21 cellular contexts compared by ENCODE assay signal in the genomic region with DNA sequence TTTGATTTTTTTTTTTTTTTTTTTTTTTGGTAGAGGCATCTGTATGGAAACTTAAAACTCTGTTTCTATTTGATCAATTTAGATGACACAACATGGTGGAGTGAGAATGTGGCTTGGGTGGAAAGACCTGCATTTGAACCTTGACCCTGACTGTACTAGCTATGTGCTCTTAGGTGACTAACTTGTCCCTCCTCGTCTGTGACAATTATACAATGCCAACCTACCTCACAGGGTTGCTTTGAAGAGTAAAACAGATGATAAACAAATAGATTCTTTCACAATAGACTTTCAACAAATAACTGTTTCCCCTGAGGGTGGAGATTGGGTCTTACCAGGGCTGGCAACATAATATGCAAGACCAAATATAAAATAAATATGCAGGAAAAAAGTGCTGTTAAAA.
DNase-seq lines count a peak whose midpoint lies in the region; ATAC-seq and TF ChIP-seq lines count a peak whose summit lies in the region.
"Had no signal": no experiment of that assay in that cellular context is flagged by ENCODE, and none has a peak within 500 bp of the region (broad histone marks: within the 10 kb centered on the region; RNA-seq: fewer than 3 reads in every experiment).

No MANE protein-coding gene starts in this region.

- H3K27ac Mint-ChIP-seq in WTC11 = no peak overlapping the region
- no peak overlapping the region for H3K27ac Mint-ChIP-seq in CD14-positive monocyte
- no peak overlapping the region for H3K27ac Mint-ChIP-seq in activated naive CD8-positive, alpha-beta T cell treated with anti-CD3 and anti-CD28 coated beads, Interleukin-2, amount 50 U/mL, for 24 hours
- H3K27ac Mint-ChIP-seq: CD4-positive, alpha-beta T cell; GM23338; H9; IgD-negative memory B cell had no signal

- POLR2A ChIA-PET in WTC11 (lab: Charles Lee) = interaction anchor here (0.6 kb wide), 1 partner anchor 898 kb away, joined by 9 read pairs; no protein-coding TSS in a partner anchor

- H3K36me3 Mint-ChIP-seq in WTC11 (no peaks in the 10 kb centered on the region), CD14-positive monocyte (peaks cover 30 to 48% of the 10 kb centered on the region in 2 donors)
- H3K36me3 Mint-ChIP-seq in activated naive CD8-positive, alpha-beta T cell treated with anti-CD3 and anti-CD28 coated beads, Interleukin-2, amount 50 U/mL, for 24 hours (ENCODE audit: low read depth) = peaks cover 2% of the 10 kb centered on the region

- H3K9me3 Mint-ChIP-seq in WTC11 = no peaks in the 10 kb centered on the region; the same call in 1 of the 2 replicates
- no peaks in the 10 kb centered on the region for H3K9me3 Mint-ChIP-seq in CD14-positive monocyte
- H3K9me3 Mint-ChIP-seq in activated naive CD8-positive, alpha-beta T cell treated with anti-CD3 and anti-CD28 coated beads, Interleukin-2, amount 50 U/mL, for 24 hours = no peaks in the 10 kb centered on the region
- H3K9me3 Mint-ChIP-seq: CD4-positive, alpha-beta T cell; GM23338; H9; IgD-negative memory B cell had no signal

- H3K4me3 Mint-ChIP-seq in WTC11 (no peak overlapping the region), CD14-positive monocyte (no peak overlapping the region)
- no peak overlapping the region for H3K4me3 Mint-ChIP-seq in activated naive CD8-positive, alpha-beta T cell treated with anti-CD3 and anti-CD28 coated beads, Interleukin-2, amount 50 U/mL, for 24 hours
- H3K4me3 Mint-ChIP-seq: CD4-positive, alpha-beta T cell; GM23338; H9; IgD-negative memory B cell had no signal

- peaks cover 13 to 44% (median 30%) of the 10 kb centered on the region in 4 donors for H3K4me1 ChIP-seq in liver (ENCODE audit: control insufficient read depth in 4 of 4, insufficient read depth in 4 of 4, low read length in 3 of 4)
- H3K4me1 ChIP-seq: BLaER1 had no signal

- H3K9ac ChIP-seq in liver (ENCODE audit: low read depth in 1 of 2, low read length in 2 of 2) = no peak overlapping the region
- H3K9ac ChIP-seq: BLaER1, KMS-11 had no signal

- no peaks in the 10 kb centered on the region for H3K27me3 ChIP-seq in liver (ENCODE audit: control insufficient read depth in 4 of 4, insufficient read depth in 4 of 4, low read length in 3 of 4)
- H3K27me3 ChIP-seq: BLaER1 had no signal

- peak; percentile 53 to 62 for TF ChIP-seq RAD21 in liver (IDR thresholded peaks at IDR 0.05)

- CTCF ChIA-PET in WTC11 (lab: Charles Lee) = no interaction called here

- H3K4me1 Mint-ChIP-seq in WTC11 (peaks cover 3% of the 10 kb centered on the region; the same call in 1 of the 2 replicates), CD14-positive monocyte (peaks cover 12% of the 10 kb centered on the region)
- no peaks in the 10 kb centered on the region for H3K4me1 Mint-ChIP-seq in activated naive CD8-positive, alpha-beta T cell treated with anti-CD3 and anti-CD28 coated beads, Interleukin-2, amount 50 U/mL, for 24 hours
- H3K4me1 Mint-ChIP-seq: IgD-negative memory B cell had no signal

- ATAC-seq in WTC11 = no peak
- no peak for ATAC-seq in activated naive CD8-positive, alpha-beta T cell treated with anti-CD3 and anti-CD28 coated beads, Interleukin-2, amount 50 U/mL, for 24 hours
- ATAC-seq: GM23338 had no signal

- H3K9me3 ChIP-seq in liver (ENCODE audit: control insufficient read depth in 4 of 4, low read length in 3 of 4) = no peaks in the 10 kb centered on the region
- H3K9me3 ChIP-seq: BLaER1 had no signal

- H3K27me3 Mint-ChIP-seq in WTC11 (ENCODE audit: low read depth) = no peaks in the 10 kb centered on the region
- H3K27me3 Mint-ChIP-seq in CD14-positive monocyte (ENCODE audit: low read depth in 3 of 3) = no peaks in the 10 kb centered on the region
- no peaks in the 10 kb centered on the region for H3K27me3 Mint-ChIP-seq in activated naive CD8-positive, alpha-beta T cell treated with anti-CD3 and anti-CD28 coated beads, Interleukin-2, amount 50 U/mL, for 24 hours
- H3K27me3 Mint-ChIP-seq: CD4-positive, alpha-beta T cell; IgD-negative memory B cell had no signal

- peak; percentile 39 for DNase-seq in SIG-M5 treated with dmso at 0.1 percent for 504 hours (lab: John Stamatoyannopoulos, UW; ENCODE audit: unreplicated experiment)
- DNase-seq in SIG-M5 (lab: John Stamatoyannopoulos, UW) = no peak
- DNase-seq in WTC11 (ENCODE audit: low spot score) = no peak
- DNase-seq in CD14-positive monocyte (ENCODE audit: low spot score) = no peak
- no peak for DNase-seq in activated naive CD8-positive, alpha-beta T cell treated with anti-CD3 and anti-CD28 coated beads, Interleukin-2, amount 50 U/mL, for 24 hours
- no peak for DNase-seq in DMS79 treated with DMSO at 0.1 percent for 48 hours (lab: John Stamatoyannopoulos, UW)
- DNase-seq: CD4-positive, alpha-beta T cell; DMS79; GF-D8; H9; MM.1S; NCI-H2029; NCI-H446 treated with DMSO at 0.1 percent for 48 hours; NCI-H526 treated with DMSO at 0.1 percent for 48 hours; Right ventricle myocardium superior; RPMI8226 had no signal

- intact Hi-C loops in CD14-positive monocyte (cut with micrococcal nuclease) = no loop called here

- WGBS in liver = 34% methylated on average over 1 of the region's 1 CpG

- peak overlapping the region; percentile 59 to 62 for H3K27ac ChIP-seq in liver (ENCODE audit: low read depth in 1 of 2, low read length in 2 of 2)
- H3K27ac ChIP-seq: BLaER1, KMS-11 had no signal

- H3K4me3 ChIP-seq in liver (ENCODE audit: low read depth in 1 of 3, low read length in 3 of 3) = no peak overlapping the region
- H3K4me3 ChIP-seq: BLaER1, GM23338 had no signal

- no peaks in the 10 kb centered on the region for H3K36me3 ChIP-seq in liver (ENCODE audit: control insufficient read depth in 4 of 4, insufficient read depth in 3 of 4, low read depth in 1 of 4, low read length in 3 of 4)
- H3K36me3 ChIP-seq: BLaER1 had no signal

- no peak for TF ChIP-seq CTCF in WTC11 (IDR thresholded peaks at IDR 0.05)
- no peak for TF ChIP-seq CTCF in liver (IDR thresholded peaks at IDR 0.05; ENCODE audit: low read depth, low read length, missing input control)
- TF ChIP-seq CTCF in CD14-positive monocyte (IDR thresholded peaks at IDR 0.05) = no peak

TF ChIP-seq in WTC11, 78 proteins besides CTCF, POLR2A, EP300 and RAD21:
- no peak for TF ChIP-seq SOX15 (CRISPR knock-in tag; IDR thresholded peaks at IDR 0.05)
- TF ChIP-seq GABPB1 (CRISPR knock-in tag; IDR thresholded peaks at IDR 0.05) = peak; percentile 52; the same call in 1 of the 2 replicates
TF ChIP-seq in WTC11: peak in this region for 1.

TF ChIP-seq in liver, 16 proteins besides CTCF, POLR2A, EP300 and RAD21 (continues in another document):
- TF ChIP-seq FOXA2 (IDR thresholded peaks at IDR 0.05) = peak; percentile 81
- TF ChIP-seq, protein P1, sequence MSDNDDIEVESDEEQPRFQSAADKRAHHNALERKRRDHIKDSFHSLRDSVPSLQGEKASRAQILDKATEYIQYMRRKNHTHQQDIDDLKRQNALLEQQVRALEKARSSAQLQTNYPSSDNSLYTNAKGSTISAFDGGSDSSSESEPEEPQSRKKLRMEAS (IDR thresholded peaks at IDR 0.05) = peak; percentile 89
- peak; percentile 82 for TF ChIP-seq HNF4G (IDR thresholded peaks at IDR 0.05)
- TF ChIP-seq, protein P2, sequence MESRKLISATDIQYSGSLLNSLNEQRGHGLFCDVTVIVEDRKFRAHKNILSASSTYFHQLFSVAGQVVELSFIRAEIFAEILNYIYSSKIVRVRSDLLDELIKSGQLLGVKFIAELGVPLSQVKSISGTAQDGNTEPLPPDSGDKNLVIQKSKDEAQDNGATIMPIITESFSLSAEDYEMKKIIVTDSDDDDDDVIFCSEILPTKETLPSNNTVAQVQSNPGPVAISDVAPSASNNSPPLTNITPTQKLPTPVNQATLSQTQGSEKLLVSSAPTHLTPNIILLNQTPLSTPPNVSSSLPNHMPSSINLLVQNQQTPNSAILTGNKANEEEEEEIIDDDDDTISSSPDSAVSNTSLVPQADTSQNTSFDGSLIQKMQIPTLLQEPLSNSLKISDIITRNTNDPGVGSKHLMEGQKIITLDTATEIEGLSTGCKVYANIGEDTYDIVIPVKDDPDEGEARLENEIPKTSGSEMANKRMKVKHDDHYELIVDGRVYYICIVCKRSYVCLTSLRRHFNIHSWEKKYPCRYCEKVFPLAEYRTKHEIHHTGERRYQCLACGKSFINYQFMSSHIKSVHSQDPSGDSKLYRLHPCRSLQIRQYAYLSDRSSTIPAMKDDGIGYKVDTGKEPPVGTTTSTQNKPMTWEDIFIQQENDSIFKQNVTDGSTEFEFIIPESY (IDR thresholded peaks at IDR 0.05) = peak; percentile 81
- TF ChIP-seq EGR1 (IDR thresholded peaks at IDR 0.05; ENCODE audit: low read depth in 2 of 2) = peak; percentile 59 to 90
- TF ChIP-seq YY1 (IDR thresholded peaks at IDR 0.05) = peak; percentile 89
- peak; percentile 63 for TF ChIP-seq FOXA1 (IDR thresholded peaks at IDR 0.05)
- TF ChIP-seq HNF4A (conservative IDR thresholded peaks at IDR 0.05) = peak; percentile 92 to 96
- TF ChIP-seq, protein P3, sequence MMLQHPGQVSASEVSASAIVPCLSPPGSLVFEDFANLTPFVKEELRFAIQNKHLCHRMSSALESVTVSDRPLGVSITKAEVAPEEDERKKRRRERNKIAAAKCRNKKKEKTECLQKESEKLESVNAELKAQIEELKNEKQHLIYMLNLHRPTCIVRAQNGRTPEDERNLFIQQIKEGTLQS (IDR thresholded peaks at IDR 0.05) = peak; percentile 73
- TF ChIP-seq, protein P4, sequence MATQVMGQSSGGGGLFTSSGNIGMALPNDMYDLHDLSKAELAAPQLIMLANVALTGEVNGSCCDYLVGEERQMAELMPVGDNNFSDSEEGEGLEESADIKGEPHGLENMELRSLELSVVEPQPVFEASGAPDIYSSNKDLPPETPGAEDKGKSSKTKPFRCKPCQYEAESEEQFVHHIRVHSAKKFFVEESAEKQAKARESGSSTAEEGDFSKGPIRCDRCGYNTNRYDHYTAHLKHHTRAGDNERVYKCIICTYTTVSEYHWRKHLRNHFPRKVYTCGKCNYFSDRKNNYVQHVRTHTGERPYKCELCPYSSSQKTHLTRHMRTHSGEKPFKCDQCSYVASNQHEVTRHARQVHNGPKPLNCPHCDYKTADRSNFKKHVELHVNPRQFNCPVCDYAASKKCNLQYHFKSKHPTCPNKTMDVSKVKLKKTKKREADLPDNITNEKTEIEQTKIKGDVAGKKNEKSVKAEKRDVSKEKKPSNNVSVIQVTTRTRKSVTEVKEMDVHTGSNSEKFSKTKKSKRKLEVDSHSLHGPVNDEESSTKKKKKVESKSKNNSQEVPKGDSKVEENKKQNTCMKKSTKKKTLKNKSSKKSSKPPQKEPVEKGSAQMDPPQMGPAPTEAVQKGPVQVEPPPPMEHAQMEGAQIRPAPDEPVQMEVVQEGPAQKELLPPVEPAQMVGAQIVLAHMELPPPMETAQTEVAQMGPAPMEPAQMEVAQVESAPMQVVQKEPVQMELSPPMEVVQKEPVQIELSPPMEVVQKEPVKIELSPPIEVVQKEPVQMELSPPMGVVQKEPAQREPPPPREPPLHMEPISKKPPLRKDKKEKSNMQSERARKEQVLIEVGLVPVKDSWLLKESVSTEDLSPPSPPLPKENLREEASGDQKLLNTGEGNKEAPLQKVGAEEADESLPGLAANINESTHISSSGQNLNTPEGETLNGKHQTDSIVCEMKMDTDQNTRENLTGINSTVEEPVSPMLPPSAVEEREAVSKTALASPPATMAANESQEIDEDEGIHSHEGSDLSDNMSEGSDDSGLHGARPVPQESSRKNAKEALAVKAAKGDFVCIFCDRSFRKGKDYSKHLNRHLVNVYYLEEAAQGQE (IDR thresholded peaks at IDR 0.05) = peak; percentile 82
- TF ChIP-seq JUND (IDR thresholded peaks at IDR 0.05) = peak; percentile 88 to 95
